ENCODE assay signal across 8 cellular contexts in the genomic region with DNA sequence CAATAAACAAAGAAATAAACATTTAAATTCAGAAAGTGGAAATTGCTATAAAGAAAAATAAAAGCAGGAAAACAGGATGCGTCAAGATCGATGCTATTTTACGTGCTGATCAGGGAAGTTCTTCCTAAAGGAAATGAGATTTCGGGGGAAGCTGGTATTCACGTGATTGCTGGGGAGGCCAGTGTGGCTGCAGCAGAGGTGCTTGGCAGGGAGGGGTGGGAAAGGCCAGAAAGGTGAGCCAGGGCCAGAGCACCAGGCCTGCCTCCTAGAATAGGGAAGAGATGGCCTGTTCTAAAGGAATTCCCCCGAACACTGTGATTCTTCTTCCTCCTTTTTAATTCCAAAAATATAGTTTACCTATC. TPM values are rescaled to one million over a fixed set of nuclear protein-coding genes. Genes with fewer than 3 reads are reported as not detected.
DNase-seq lines count a peak whose midpoint lies in the region; ATAC-seq and TF ChIP-seq lines count a peak whose summit lies in the region.

No MANE protein-coding gene starts in this region.

- H3K4me2 ChIP-seq in SK-N-SH (no peak overlapping the region), OCI-LY7 (ENCODE audit: low read length) (peak overlapping the region; percentile 43)

- H3K4me1 ChIP-seq in SK-N-SH (ENCODE audit: control insufficient read depth in 1 of 2, insufficient read depth in 2 of 2, low read depth in 1 of 2, low read length in 1 of 2) (peaks cover 13 to 23% of the 10 kb centered on the region in 2 experiments; a peak in 2 of 4 replicates), OCI-LY7 (ENCODE audit: insufficient read depth, low read length, poor library complexity, severe bottlenecking) (peaks cover 31% of the 10 kb centered on the region), BE2C (0 out of 2 replicates have a peak, but pooled peaks cover 3% of the 10 kb centered on the region)

- H3K9me2 ChIP-seq in SK-N-SH = no peaks in the 10 kb centered on the region
- H3K9me2 ChIP-seq in OCI-LY7 (ENCODE audit: insufficient read depth, low read length) = no peaks in the 10 kb centered on the region

- H3K9me3 ChIP-seq in SK-N-SH = no peaks in the 10 kb centered on the region
- H3K9me3 ChIP-seq in OCI-LY7 (ENCODE audit: low read length) = no peaks in the 10 kb centered on the region
- H3K9me3 ChIP-seq in BE2C = no peaks in the 10 kb centered on the region

- H3K9ac ChIP-seq in SK-N-SH = no peak overlapping the region

- H2AFZ ChIP-seq in SK-N-SH (ENCODE audit: low read depth) (peak overlapping the region; percentile 80), OCI-LY7 (ENCODE audit: low read length) (peak overlapping the region; percentile 90)

- DNase-seq in SK-N-SH (no peak), OCI-LY7 (ENCODE audit: low spot score) (no peak), endothelial cell (ENCODE audit: low spot score) (no peak), progenitor cell of endocrine pancreas (ENCODE audit: low spot score, unreplicated experiment) (no peak), superior temporal gyrus (ENCODE audit: extremely low spot score) (no peak), BE2C (no peak)
- DNase-seq in stimulated activated CD4-positive, alpha-beta T cell treated with anti-CD3 and anti-CD28 coated beads, Interleukin-1b, Interleukin-23, amount 100 ng/mL, for 48 hours = no peak

- CTCF ChIA-PET in SK-N-SH (lab: Yijun Ruan, JAX) (interaction anchor here (0.6 to 22.5 kb wide), 47 partner anchors 8 to 885 kb away, joined by 3 to 642 read pairs (median 4); no protein-coding TSS in a partner anchor), OCI-LY7 (lab: Charles Lee; ENCODE audit: unreplicated experiment) (interaction anchor here (1.0 to 2.2 kb wide), 4 partner anchors 18 to 100 kb away, joined by 3 to 8 read pairs (median 4); no protein-coding TSS in a partner anchor)

- H3K4me1 Mint-ChIP-seq in endothelial cell (ENCODE audit: unreplicated experiment) (peaks cover 30% of the 10 kb centered on the region), progenitor cell of endocrine pancreas (ENCODE audit: low read depth) (peaks cover 27% of the 10 kb centered on the region)

- H3K4me3 Mint-ChIP-seq in endothelial cell (ENCODE audit: unreplicated experiment) (peak overlapping the region; percentile 97), progenitor cell of endocrine pancreas (ENCODE audit: low read depth) (no peak overlapping the region)

- TF ChIP-seq EP300 in SK-N-SH (IDR thresholded peaks at IDR 0.05; ENCODE audit: borderline replicate concordance in 1 of 2, low read depth in 1 of 2, low read length in 1 of 2) = no peak

- H3K9me3 Mint-ChIP-seq in endothelial cell (ENCODE audit: unreplicated experiment) = no peaks in the 10 kb centered on the region
- H3K9me3 Mint-ChIP-seq in progenitor cell of endocrine pancreas (ENCODE audit: low read depth) = no peaks in the 10 kb centered on the region

- no peak for ATAC-seq in SK-N-SH treated with all-trans-retinoic acid at 6 μM for 48 hours

- peaks cover 5% of the 10 kb centered on the region for H3K27me3 Mint-ChIP-seq in endothelial cell (ENCODE audit: unreplicated experiment)
- no peaks in the 10 kb centered on the region for H3K27me3 Mint-ChIP-seq in progenitor cell of endocrine pancreas

- H3F3A ChIP-seq in SK-N-SH (replicated peaks; ENCODE audit: insufficient read depth) = peaks cover 7% of the 10 kb centered on the region

- POLR2A ChIA-PET in SK-N-SH (lab: Yijun Ruan, JAX) (interaction anchor here (1.8 kb wide), 1 partner anchor 156 kb away, joined by 6 read pairs; a partner anchor contains a TSS), OCI-LY7 (lab: Charles Lee) (interaction anchor here (0.7 to 6.7 kb wide), 15 partner anchors 11 to 333 kb away, joined by 3 to 65 read pairs (median 4); no protein-coding TSS in a partner anchor)

- TF ChIP-seq RAD21 in SK-N-SH (IDR thresholded peaks at IDR 0.05; ENCODE audit: low read length) = no peak

- TF ChIP-seq CTCF in SK-N-SH (IDR thresholded peaks at IDR 0.05) = no peak
- TF ChIP-seq CTCF in OCI-LY7 (conservative IDR thresholded peaks at IDR 0.05; ENCODE audit: low read length) = no peak
- TF ChIP-seq CTCF in endothelial cell (IDR thresholded peaks at IDR 0.05; ENCODE audit: unreplicated experiment) = no peak
- TF ChIP-seq CTCF in progenitor cell of endocrine pancreas (IDR thresholded peaks at IDR 0.05; ENCODE audit: unreplicated experiment) = no peak
- TF ChIP-seq CTCF in BE2C (IDR thresholded peaks at IDR 0.05; ENCODE audit: low read depth, low read length) = no peak

- no TSS peak for BruUV-seq in OCI-LY7 (replicated peaks; lab: Mats Ljungman, UMichigan)

- H3K36me3 ChIP-seq in SK-N-SH (replicated peaks in 1 of 2; ENCODE audit: control insufficient read depth in 1 of 2, insufficient read depth in 2 of 2, low read length in 1 of 2) (no peaks in the 10 kb centered on the region), OCI-LY7 (ENCODE audit: insufficient read depth, low read length) (peaks cover 9% of the 10 kb centered on the region; the same call in 1 of the 2 replicates), BE2C (no peaks in the 10 kb centered on the region; the same call in 1 of the 2 replicates)

- H3K27ac Mint-ChIP-seq in endothelial cell (ENCODE audit: unreplicated experiment) (peak overlapping the region; percentile 86), progenitor cell of endocrine pancreas (peak overlapping the region; percentile 99)

- H3K4me3 ChIP-seq in SK-N-SH (ENCODE audit: low read depth in 2 of 2, low read length in 1 of 2) (no peak overlapping the region), OCI-LY7 (ENCODE audit: low read depth, low read length, poor library complexity, severe bottlenecking) (peak overlapping the region; percentile 44), BE2C (ENCODE audit: low read depth, low read length) (no peak overlapping the region)

- WGBS in SK-N-SH (ENCODE audit: low lambda C conversion rate) = 84% methylated on average over 6 of the region's 6 CpGs

- peak overlapping the region; percentile 29 to 56; a peak in 3 of 4 replicates for H3K27ac ChIP-seq in SK-N-SH (ENCODE audit: low read depth in 2 of 2, low read length in 1 of 2)
- no peak overlapping the region for H3K27ac ChIP-seq in OCI-LY7 (ENCODE audit: low read depth, low read length, poor library complexity, severe bottlenecking)

- intact Hi-C loops in OCI-LY7 (cut with micrococcal nuclease; ENCODE audit: unreplicated experiment) = loop anchor here (1.0 kb wide), 2 partner anchors 100 to 457 kb away; a partner anchor contains a TSS

- H4K20me1 ChIP-seq in SK-N-SH (ENCODE audit: insufficient read depth) (no peaks in the 10 kb centered on the region; the same call in 1 of the 2 replicates), OCI-LY7 (ENCODE audit: insufficient read depth, low read length) (no peaks in the 10 kb centered on the region)

- H3K36me3 Mint-ChIP-seq in endothelial cell (ENCODE audit: low read depth, unreplicated experiment) = peaks cover 8% of the 10 kb centered on the region
- peaks cover 4% of the 10 kb centered on the region for H3K36me3 Mint-ChIP-seq in progenitor cell of endocrine pancreas (ENCODE audit: insufficient read depth)

- H3K79me2 ChIP-seq in SK-N-SH (ENCODE audit: insufficient read depth) = peaks cover 41% of the 10 kb centered on the region
- peaks cover 41% of the 10 kb centered on the region for H3K79me2 ChIP-seq in OCI-LY7 (ENCODE audit: insufficient read depth, low read depth, low read length)

- H3K27me3 ChIP-seq in SK-N-SH (ENCODE audit: insufficient read depth) (no peaks in the 10 kb centered on the region), BE2C (no peaks in the 10 kb centered on the region)

TF ChIP-seq in SK-N-SH, 30 proteins besides CTCF, POLR2A, EP300 and RAD21 (continues in another document):
- TF ChIP-seq SIN3A (IDR thresholded peaks at IDR 0.05; ENCODE audit: borderline replicate concordance, low read depth, low read length) = no peak
- TF ChIP-seq, protein P1, sequence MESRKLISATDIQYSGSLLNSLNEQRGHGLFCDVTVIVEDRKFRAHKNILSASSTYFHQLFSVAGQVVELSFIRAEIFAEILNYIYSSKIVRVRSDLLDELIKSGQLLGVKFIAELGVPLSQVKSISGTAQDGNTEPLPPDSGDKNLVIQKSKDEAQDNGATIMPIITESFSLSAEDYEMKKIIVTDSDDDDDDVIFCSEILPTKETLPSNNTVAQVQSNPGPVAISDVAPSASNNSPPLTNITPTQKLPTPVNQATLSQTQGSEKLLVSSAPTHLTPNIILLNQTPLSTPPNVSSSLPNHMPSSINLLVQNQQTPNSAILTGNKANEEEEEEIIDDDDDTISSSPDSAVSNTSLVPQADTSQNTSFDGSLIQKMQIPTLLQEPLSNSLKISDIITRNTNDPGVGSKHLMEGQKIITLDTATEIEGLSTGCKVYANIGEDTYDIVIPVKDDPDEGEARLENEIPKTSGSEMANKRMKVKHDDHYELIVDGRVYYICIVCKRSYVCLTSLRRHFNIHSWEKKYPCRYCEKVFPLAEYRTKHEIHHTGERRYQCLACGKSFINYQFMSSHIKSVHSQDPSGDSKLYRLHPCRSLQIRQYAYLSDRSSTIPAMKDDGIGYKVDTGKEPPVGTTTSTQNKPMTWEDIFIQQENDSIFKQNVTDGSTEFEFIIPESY (IDR thresholded peaks at IDR 0.05; ENCODE audit: borderline replicate concordance, low read depth) = no peak

TF ChIP-seq in SK-N-SH treated with all-trans-retinoic acid at 6 μM for 48 hours, 23 proteins besides CTCF, POLR2A, EP300 and RAD21 (continues in another document):
- TF ChIP-seq ZNF70 (CRISPR knock-in tag; IDR thresholded peaks at IDR 0.05) (no peak), RARB (CRISPR knock-in tag; IDR thresholded peaks at IDR 0.05) (no peak)

RNA-seq across cellular contexts. Expression of a gene that starts 0.9 kb away (rescaled TPM):
- 22.9 and 23.5 TPM in 2 replicates for polyA plus RNA-seq in SK-N-SH (2012; rRNA removed)
- polyA plus RNA-seq in SK-N-SH (2012; cell fraction: cytosol; rRNA removed) = 22.5 and 24.7 TPM in 2 replicates
- 14.7 and 18.0 TPM in 2 replicates for polyA plus RNA-seq in SK-N-SH (2012; cell fraction: nucleus; rRNA removed)
- 22.7 and 35.4 TPM in 2 replicates for total RNA-seq in OCI-LY7 (2014; rRNA removed; shearing (Covaris generic))
- total RNA-seq in OCI-LY7 (2022) = 79.0 and 95.7 TPM in 2 replicates
- 50.6 TPM for total RNA-seq in endothelial cell (ENCODE audit: unreplicated experiment)
- 65.9 and 66.9 TPM in 2 replicates for total RNA-seq in progenitor cell of endocrine pancreas
- 9.6 TPM for polyA plus RNA-seq in BE2C (2012; ENCODE audit: insufficient read depth, insufficient read length, low read depth)
